In the genomic region with DNA sequence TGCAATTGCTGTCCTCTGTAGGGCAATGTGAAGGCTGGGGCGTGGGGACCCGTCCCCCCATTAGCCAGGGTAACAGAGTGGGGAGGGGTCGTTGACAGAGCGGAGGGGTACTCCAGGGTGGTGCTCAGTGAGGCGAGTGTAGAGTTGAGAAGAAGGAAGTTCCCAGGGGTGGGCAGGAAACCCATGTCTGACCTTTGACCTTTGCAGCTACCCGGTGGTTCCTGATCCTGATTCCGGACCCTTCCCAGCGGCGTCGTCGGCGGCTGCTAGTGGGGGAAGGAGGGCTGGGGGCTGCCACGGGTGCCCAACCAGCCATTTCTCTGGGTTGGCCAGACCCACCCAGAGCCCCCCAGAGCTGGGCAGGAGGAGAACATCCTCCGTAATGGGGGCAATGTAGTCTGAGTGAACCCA, we compare ENCODE assay signal across 24 cellular contexts. TPM values are rescaled to one million over a fixed set of nuclear protein-coding genes. Genes with fewer than 3 reads are reported as not detected.
DNase-seq lines count a peak whose midpoint lies in the region; ATAC-seq, FAIRE-seq and TF ChIP-seq lines count a peak whose summit lies in the region.
"Had no signal": no experiment of that assay in that cellular context is flagged by ENCODE, and none has a peak within 500 bp of the region (broad histone marks: within the 10 kb centered on the region; RNA-seq: fewer than 3 reads in every experiment).

No MANE protein-coding gene starts in this region.

- H3K4me3 Mint-ChIP-seq in H9: no peak overlapping the region
- peak overlapping the region in 1 of 2 donors; percentile 40 for H3K4me3 Mint-ChIP-seq in stimulated activated naive B cell treated with anti-CD40 and anti-IgM and Interleukin-4, amounts not matched to agents 10 μg/mL and 1 μg/mL and 100 μg/mL, for 72 hours
- H3K4me3 Mint-ChIP-seq: activated CD8-positive, alpha-beta memory T cell treated with anti-CD3 and anti-CD28 coated beads, Interleukin-2, amount 10 ng/mL, durations not matched to agents 7 days and 5 days; IgD-negative memory B cell; immature natural killer cell had no signal

- no peak overlapping the region for H3K27ac Mint-ChIP-seq in H9
- H3K27ac Mint-ChIP-seq in stimulated activated naive B cell treated with anti-CD40 and anti-IgM and Interleukin-4, amounts not matched to agents 10 μg/mL and 1 μg/mL and 100 μg/mL, for 72 hours: peak overlapping the region; percentile 44
- H3K27ac Mint-ChIP-seq: activated CD8-positive, alpha-beta memory T cell treated with anti-CD3 and anti-CD28 coated beads, Interleukin-2, amount 10 ng/mL, durations not matched to agents 7 days and 5 days had no signal

- H2BK120ac ChIP-seq in H9 (ENCODE audit: low read depth, low read length, poor library complexity, severe bottlenecking): no peak overlapping the region

- no peak for TF ChIP-seq RAD21 in GM12878 (IDR thresholded peaks at IDR 0.05; ENCODE audit: insufficient read depth, low read depth, low read length)

- no peak for TF ChIP-seq CTCF in H9 (conservative IDR thresholded peaks at IDR 0.05)
- TF ChIP-seq CTCF in GM12878 (IDR thresholded peaks at IDR 0.05 in 2 of 3, conservative IDR thresholded peaks at IDR 0.05 in 1 of 3; ENCODE audit: control insufficient read depth in 2 of 3, extremely low read depth in 1 of 3, insufficient read depth in 1 of 3, low read depth in 3 of 3, low read length in 3 of 3): no peak
- TF ChIP-seq CTCF in right lobe of liver (IDR thresholded peaks at IDR 0.05): no peak

- no peak overlapping the region for H4K5ac ChIP-seq in H9 (ENCODE audit: insufficient read length, low read depth, low read length)

- H3K27ac ChIP-seq in H9 (ENCODE audit: insufficient read length, low read depth, low read length) (no peak overlapping the region), GM12878 (ENCODE audit: control insufficient read depth, insufficient read depth) (no peak overlapping the region), right lobe of liver (no peak overlapping the region)
- H3K27ac ChIP-seq: epithelial cell of prostate, gastroesophageal sphincter, neutrophil, thyroid gland had no signal

- intact Hi-C loops in GM12878 (cut with micrococcal nuclease; ENCODE audit: unreplicated experiment) (no loop called here), right lobe of liver (cut with DNase I) (no loop called here)

- no peak overlapping the region for H3K18ac ChIP-seq in H9 (ENCODE audit: insufficient read length, low read depth, low read length)

- no peak for FAIRE-seq in GM12878 (lab: Jason Lieb, UNC)

- H3K79me2 ChIP-seq in H9 (ENCODE audit: insufficient read depth, low read length) (no peaks in the 10 kb centered on the region), GM12878 (ENCODE audit: control insufficient read depth, insufficient read depth, low read length) (no peaks in the 10 kb centered on the region)

- no peaks in the 10 kb centered on the region for H3K9me3 ChIP-seq in H9 (ENCODE audit: control insufficient read depth, low read depth, low read length)
- H3K9me3 ChIP-seq in GM12878 (replicated peaks; ENCODE audit: control insufficient read depth, insufficient read depth, low read length): no peaks in the 10 kb centered on the region; the same call in 2 of the 3 replicates
- H3K9me3 ChIP-seq in right lobe of liver: no peaks in the 10 kb centered on the region
- H3K9me3 ChIP-seq in MG63: peaks cover 4% of the 10 kb centered on the region; the same call in 1 of the 2 replicates
- H3K9me3 ChIP-seq: gastroesophageal sphincter, neutrophil, thyroid gland had no signal

- H3K27me3 ChIP-seq in H9 (ENCODE audit: insufficient read depth, low read length): no peaks in the 10 kb centered on the region
- H3K27me3 ChIP-seq in GM12878 (replicated peaks in 1 of 2; ENCODE audit: control insufficient read depth in 2 of 2, insufficient read depth in 2 of 2, low read length in 1 of 2): no peaks in the 10 kb centered on the region
- H3K27me3 ChIP-seq in right lobe of liver: no peaks in the 10 kb centered on the region
- H3K27me3 ChIP-seq in MG63: no peaks in the 10 kb centered on the region
- H3K27me3 ChIP-seq: thyroid gland had no signal

- BruUV-seq in GM12878 (replicated peaks; lab: Mats Ljungman, UMichigan): no TSS peak

- no peak overlapping the region for H3K56ac ChIP-seq in H9 (ENCODE audit: insufficient read length, low read depth, low read length)

- H2AFZ ChIP-seq in H9 (ENCODE audit: low read length) (no peak overlapping the region), GM12878 (ENCODE audit: control insufficient read depth, low read depth, low read length) (no peak overlapping the region)

- no peak for TF ChIP-seq EP300 in GM12878 (IDR thresholded peaks at IDR 0.05; ENCODE audit: borderline replicate concordance in 1 of 2, control insufficient read depth in 1 of 2, low read depth in 2 of 2, low read length in 2 of 2)

- H2BK12ac ChIP-seq in H9 (ENCODE audit: insufficient read length, low read depth, low read length): no peak overlapping the region

- no peak overlapping the region for H2BK5ac ChIP-seq in H9 (ENCODE audit: insufficient read length, low read length)

- H3K23ac ChIP-seq in H9 (ENCODE audit: insufficient read length, low read depth, low read length): no peak overlapping the region

- CTCF ChIA-PET in GM12878 (lab: Yijun Ruan, JAX): no interaction called here

- H4K8ac ChIP-seq in H9 (replicated peaks; ENCODE audit: insufficient read length, low read depth, low read length): no peak overlapping the region

- H2AK5ac ChIP-seq in H9 (ENCODE audit: insufficient read length, low read length): no peak overlapping the region

- no peak overlapping the region for H2BK20ac ChIP-seq in H9 (ENCODE audit: low read depth, low read length, poor library complexity, severe bottlenecking)

- peaks cover 2 to 9% (median 3%) of the 10 kb centered on the region in 3 experiments; a peak in 4 of 7 replicates for H3K36me3 Mint-ChIP-seq in H9 (ENCODE audit: insufficient read depth in 1 of 3, low read depth in 3 of 3)
- H3K36me3 Mint-ChIP-seq in stimulated activated naive B cell treated with anti-CD40 and anti-IgM and Interleukin-4, amounts not matched to agents 10 μg/mL and 1 μg/mL and 100 μg/mL, for 72 hours: peaks cover 4 to 8% of the 10 kb centered on the region in 2 donors
- H3K36me3 Mint-ChIP-seq: immature natural killer cell had no signal

- in situ Hi-C loops in GM12878 (cut with MboI): no loop called here

- DNase-seq in H9: peak; percentile 44
- DNase-seq in GM12878 (ENCODE audit: low read depth, low spot score): no peak
- no peak for DNase-seq in right lobe of liver
- no peak for DNase-seq in stimulated activated naive B cell treated with anti-CD40 and anti-IgM and Interleukin-4, amounts not matched to agents 10 μg/mL and 1 μg/mL and 100 μg/mL, for 72 hours
- DNase-seq in MG63: no peak
- DNase-seq in germinal center (ENCODE audit: low spot score): no peak
- DNase-seq: activated CD8-positive, alpha-beta memory T cell treated with anti-CD3 and anti-CD28 coated beads, Interleukin-2, amount 10 ng/mL, durations not matched to agents 7 days and 5 days; activated effector memory CD4-positive, alpha-beta T cell treated with anti-CD3 and anti-CD28 coated beads, Interleukin-2, amount 50 U/mL, for 16 hours; amniotic stem cell; DMS 273 treated with DMSO at 0.1 percent for 48 hours; immature natural killer cell; NCI-H1048; stimulated activated CD4-positive, alpha-beta T cell treated with anti-CD3 and anti-CD28 coated beads, Interleukin-4, amount 100 ng/mL, for 24 hours; thyroid gland had no signal

- H3K9ac ChIP-seq in H9 (ENCODE audit: extremely low read depth, insufficient read length, low read length) (no peak overlapping the region), GM12878 (ENCODE audit: control insufficient read depth, insufficient read depth, low read length) (no peak overlapping the region)

- POLR2A ChIA-PET in GM12878 (lab: Charles Lee): interaction anchor here (0.7 kb wide), 1 partner anchor 321 kb away, joined by 4 read pairs; no protein-coding TSS in a partner anchor

- H3K14ac ChIP-seq in H9 (ENCODE audit: insufficient read depth, low read length): no peak overlapping the region

- H3K4me2 ChIP-seq in H9 (ENCODE audit: insufficient read depth, insufficient read length, low read length) (no peak overlapping the region), GM12878 (ENCODE audit: control insufficient read depth, insufficient read depth) (no peak overlapping the region)

- RAD21 ChIA-PET in GM12878 (lab: Charles Lee; ENCODE audit: unreplicated experiment): no interaction called here

- H3K4ac ChIP-seq in H9 (ENCODE audit: low read depth, low read length): no peak overlapping the region

- no peak overlapping the region for H3K4me3 ChIP-seq in GM12878
- H3K4me3 ChIP-seq in right lobe of liver: no peak overlapping the region
- no peak overlapping the region for H3K4me3 ChIP-seq in MG63
- H3K4me3 ChIP-seq: gastroesophageal sphincter, lung, thyroid gland had no signal

- H3K36me3 ChIP-seq in GM12878 (ENCODE audit: control insufficient read depth in 2 of 2, insufficient read depth in 2 of 2, low read length in 1 of 2) (no peaks in the 10 kb centered on the region), right lobe of liver (no peaks in the 10 kb centered on the region), MG63 (no peaks in the 10 kb centered on the region)
- H3K36me3 ChIP-seq: gastroesophageal sphincter, neutrophil, thyroid gland had no signal

- SMC1A ChIA-PET in GM12878 (lab: Charles Lee; ENCODE audit: uncharacterized antibody, unreplicated experiment): interaction anchor here (0.9 kb wide), 1 partner anchor 32 kb away, joined by 3 read pairs; no protein-coding TSS in a partner anchor

- no peak overlapping the region for H3T11ph ChIP-seq in H9 (ENCODE audit: low read length)

- peaks cover 9 to 10% of the 10 kb centered on the region in 2 experiments; a peak in 4 of 5 replicates for H3K9me3 Mint-ChIP-seq in H9
- H3K9me3 Mint-ChIP-seq in stimulated activated naive B cell treated with anti-CD40 and anti-IgM and Interleukin-4, amounts not matched to agents 10 μg/mL and 1 μg/mL and 100 μg/mL, for 72 hours: peaks cover 0 to 3% of the 10 kb centered on the region in 2 donors

- no peak for ATAC-seq in GM12878
- peak; percentile 11 to 39 (median 20) for ATAC-seq in right lobe of liver
- ATAC-seq in stimulated activated naive B cell treated with anti-CD40 and anti-IgM and Interleukin-4, amounts not matched to agents 10 μg/mL and 1 μg/mL and 100 μg/mL, for 72 hours (replicated peaks): peak in 1 of 2 donors; percentile 44
- ATAC-seq in GM21825 (IDR thresholded peaks at IDR 0.05; ENCODE audit: unreplicated experiment): no peak
- ATAC-seq: activated CD4-positive, CD25-positive, alpha-beta regulatory T cell treated with anti-CD3 and anti-CD28 coated beads, Interleukin-2, amount 50 U/mL, for 24 hours; activated CD8-positive, alpha-beta memory T cell treated with anti-CD3 and anti-CD28 coated beads, Interleukin-2, amount 10 ng/mL, durations not matched to agents 7 days and 5 days; gastroesophageal sphincter had no signal

- no peaks in the 10 kb centered on the region for H3K23me2 ChIP-seq in H9 (ENCODE audit: insufficient read length, low read depth, low read length, poor library complexity, severe bottlenecking)

- no peak overlapping the region for H4K91ac ChIP-seq in H9 (ENCODE audit: insufficient read length, low read depth, low read length)

- H3K4me1 ChIP-seq in H9 (ENCODE audit: insufficient read depth, low read length) (no peaks in the 10 kb centered on the region; the same call in 1 of the 2 replicates), GM12878 (ENCODE audit: control insufficient read depth, insufficient read depth, low read length) (peaks cover 15% of the 10 kb centered on the region), right lobe of liver (peaks cover 0 to 4% (median 0%) of the 10 kb centered on the region in 4 donors)

- peaks cover 9 to 12% of the 10 kb centered on the region in 2 experiments for H3K4me1 Mint-ChIP-seq in H9
- peaks cover 18 to 45% of the 10 kb centered on the region in 2 donors for H3K4me1 Mint-ChIP-seq in stimulated activated naive B cell treated with anti-CD40 and anti-IgM and Interleukin-4, amounts not matched to agents 10 μg/mL and 1 μg/mL and 100 μg/mL, for 72 hours

- H3K79me1 ChIP-seq in H9 (ENCODE audit: insufficient read depth, low read depth, low read length, poor library complexity, severe bottlenecking): no peaks in the 10 kb centered on the region

- no peaks in the 10 kb centered on the region for H4K20me1 ChIP-seq in H9 (ENCODE audit: control insufficient read depth, insufficient read depth, insufficient read length)
- H4K20me1 ChIP-seq in GM12878 (ENCODE audit: control insufficient read depth, insufficient read depth): no peaks in the 10 kb centered on the region

- H3K27me3 Mint-ChIP-seq in H9 (ENCODE audit: low read depth): no peaks in the 10 kb centered on the region
- peaks cover 19 to 35% of the 10 kb centered on the region in 2 donors for H3K27me3 Mint-ChIP-seq in stimulated activated naive B cell treated with anti-CD40 and anti-IgM and Interleukin-4, amounts not matched to agents 10 μg/mL and 1 μg/mL and 100 μg/mL, for 72 hours

- no peak overlapping the region for H2BK15ac ChIP-seq in H9 (ENCODE audit: low read depth, low read length)

- TF ChIP-seq POLR2A in GM12878 (IDR thresholded peaks at IDR 0.05; ENCODE audit: low read depth, low read length) (no peak), right lobe of liver (IDR thresholded peaks at IDR 0.05) (no peak)

- WGBS in H9 (ENCODE audit: extremely low coverage, insufficient read length, low lambda C conversion rate): no CpG with 5 or more reads among the region's 14 CpGs
- WGBS in GM12878 (ENCODE audit: insufficient coverage, insufficient replicate concordance, low lambda C conversion rate, missing lambda C conversion rate): 51% methylated on average over 14 of the region's 14 CpGs
- WGBS in right lobe of liver (ENCODE audit: insufficient coverage, low coverage, low lambda C conversion rate, missing lambda C conversion rate): 39% methylated on average over 4 of the region's 14 CpGs

RNA-seq across cellular contexts. Expression of gene PLVAP, which starts 2.1 kb away (rescaled TPM):
- not detected in 2 replicates for total RNA-seq in H9 (2021)
- total RNA-seq in GM12878 (2013; cell fraction: nucleolus; rRNA removed): 1.1 and 1.7 TPM in 2 replicates
- 0.06 TPM in 1 of 2 replicates, not detected in the other for total RNA-seq in GM12878 (2014; rRNA removed)
- total RNA-seq in GM12878 (2014; rRNA removed; fragmentation: Illumina TruSeq; extraction: Trizol): 0.18 TPM in 1 of 2 replicates, not detected in the other
- 0.08 and 0.54 TPM in 2 replicates for total RNA-seq in GM12878 (2021)
- polyA plus RNA-seq in GM12878 (2011; ENCODE audit: low read depth): not detected
- 0.05 TPM in 1 of 2 replicates, not detected in the other for polyA plus RNA-seq in GM12878 (2011; rRNA removed)
- polyA plus RNA-seq in GM12878 (2011; cell fraction: cytosol; rRNA removed): 0.01 and 0.05 TPM in 2 replicates
- 0.31 and 0.39 TPM in 2 replicates for polyA plus RNA-seq in GM12878 (2011; cell fraction: nucleus; rRNA removed)
- 0.21 and 0.23 TPM in 2 replicates for polyA plus RNA-seq in GM12878 (2012)
- 0.04 TPM in 1 of 2 replicates, not detected in the other for polyA plus RNA-seq in GM12878 (2014; fragmentation: Illumina TruSeq; extraction: Trizol)
- polyA plus RNA-seq in GM12878 (2014; fragmentation: Nextera tagmentation; extraction: Ambion mirVana): not detected
- 0.03 and 0.41 TPM in 2 replicates for polyA plus RNA-seq in GM12878 (2014; rRNA removed)
- not detected for polyA plus RNA-seq in GM12878 (2016; fragmentation: Nextera tagmentation; extraction: Ambion mirVana)
- polyA minus RNA-seq in GM12878 (2011; rRNA and poly(A)+ RNA removed): not detected in 2 replicates
- not detected in 2 replicates for polyA minus RNA-seq in GM12878 (2011; cell fraction: cytosol; rRNA and poly(A)+ RNA removed)
- not detected in 2 replicates for polyA minus RNA-seq in GM12878 (2011; cell fraction: nucleus; rRNA and poly(A)+ RNA removed)
- total RNA-seq in right lobe of liver: 10 to 100 TPM in 1 of 6 experiments, 1 to 10 TPM in 4, under 1 TPM in 1; 0.78 to 16.6 (median 4.1) TPM
- not detected in 2 replicates for total RNA-seq in MG63 (2014; rRNA removed; shearing (Covaris generic); ENCODE audit: low replicate concordance)
- total RNA-seq: activated CD8-positive, alpha-beta memory T cell treated with anti-CD3 and anti-CD28 coated beads, Interleukin-2, amount 10 ng/mL, durations not matched to agents 7 days and 5 days; RPMI7951 had no signal
- polyA plus RNA-seq: BJ, IgD-negative memory B cell, immature natural killer cell had no signal

RNA-seq across cellular contexts. Expression of gene CCDC194, which starts 14.8 kb away (rescaled TPM):
- 0.68 and 0.75 TPM in 2 replicates for total RNA-seq in H9 (2021)
- 10.3 and 11.9 TPM in 2 replicates for total RNA-seq in GM12878 (2013; cell fraction: nucleolus; rRNA removed)
- total RNA-seq in GM12878 (2014; rRNA removed): 1.1 and 1.3 TPM in 2 replicates
- 1.3 and 1.7 TPM in 2 replicates for total RNA-seq in GM12878 (2014; rRNA removed; fragmentation: Illumina TruSeq; extraction: Trizol)
- total RNA-seq in GM12878 (2021): 1.7 and 3.0 TPM in 2 replicates
- polyA plus RNA-seq in GM12878 (2011; ENCODE audit: low read depth): not detected
- polyA plus RNA-seq in GM12878 (2011; rRNA removed): 0.24 and 0.87 TPM in 2 replicates
- polyA plus RNA-seq in GM12878 (2011; cell fraction: cytosol; rRNA removed): 0.45 and 0.52 TPM in 2 replicates
- polyA plus RNA-seq in GM12878 (2011; cell fraction: nucleus; rRNA removed): 3.8 and 5.1 TPM in 2 replicates
- polyA plus RNA-seq in GM12878 (2012): 1.8 and 2.2 TPM in 2 replicates
- 0.72 and 0.86 TPM in 2 replicates for polyA plus RNA-seq in GM12878 (2014; fragmentation: Illumina TruSeq; extraction: Trizol)
- polyA plus RNA-seq in GM12878 (2014; fragmentation: Nextera tagmentation; extraction: Ambion mirVana): under 1 TPM; 0.07 to 0.21 TPM
- 2.9 and 3.4 TPM in 2 replicates for polyA plus RNA-seq in GM12878 (2014; rRNA removed)
- polyA plus RNA-seq in GM12878 (2016; fragmentation: Nextera tagmentation; extraction: Ambion mirVana): 1 to 10 TPM in 1 of 2 experiments, under 1 TPM in 1; 0.78 to 1.1 TPM
- 0.59 and 1.5 TPM in 2 replicates for polyA minus RNA-seq in GM12878 (2011; rRNA and poly(A)+ RNA removed)
- not detected in 2 replicates for polyA minus RNA-seq in GM12878 (2011; cell fraction: cytosol; rRNA and poly(A)+ RNA removed)
- 1.9 and 2.3 TPM in 2 replicates for polyA minus RNA-seq in GM12878 (2011; cell fraction: nucleus; rRNA and poly(A)+ RNA removed)
- 1 to 10 TPM in 1 of 6 experiments, under 1 TPM in 3, not detected in 2; 0.26 to 1.2 (median 0.36) TPM for total RNA-seq in right lobe of liver
- total RNA-seq in MG63 (2014; rRNA removed; shearing (Covaris generic); ENCODE audit: low replicate concordance): not detected in 2 replicates
- total RNA-seq: cerebellum, gastroesophageal sphincter, RPMI7951, thyroid gland had no signal
- polyA plus RNA-seq: BJ, IgD-negative memory B cell had no signal

RNA-seq across cellular contexts. Expression of gene BST2, which starts 26.2 kb away (rescaled TPM):
- total RNA-seq in H9 (2021) (60.7 and 63.3 TPM in 2 replicates), GM12878 (2014; rRNA removed) (248 and 257 TPM in 2 replicates), GM12878 (2014; rRNA removed; fragmentation: Illumina TruSeq; extraction: Trizol) (161 and 175 TPM in 2 replicates), GM12878 (2021) (271 and 278 TPM in 2 replicates), right lobe of liver (100 to 1,000 TPM in 3 of 6 experiments, 10 to 100 TPM in 3; 78.2 to 157 (median 96.2) TPM)
- total RNA-seq in GM12878 (2013; cell fraction: nucleolus; rRNA removed): 58.0 and 65.1 TPM in 2 replicates
- polyA plus RNA-seq in GM12878 (2011; ENCODE audit: low read depth): 451 TPM
- polyA plus RNA-seq in GM12878 (2011; rRNA removed) (210 and 301 TPM in 2 replicates), GM12878 (2014; fragmentation: Illumina TruSeq; extraction: Trizol) (62.4 and 198 TPM in 2 replicates), GM12878 (2014; fragmentation: Nextera tagmentation; extraction: Ambion mirVana) (100 to 1,000 TPM in 1 of 2 experiments, 10 to 100 TPM in 1; 16.6 to 111 TPM), GM12878 (2014; rRNA removed) (329 and 331 TPM in 2 replicates), GM12878 (2016; fragmentation: Nextera tagmentation; extraction: Ambion mirVana) (100 to 1,000 TPM; 335 to 372 TPM)
- 363 and 467 TPM in 2 replicates for polyA plus RNA-seq in GM12878 (2011; cell fraction: cytosol; rRNA removed)
- 154 and 173 TPM in 2 replicates for polyA plus RNA-seq in GM12878 (2011; cell fraction: nucleus; rRNA removed)
- polyA plus RNA-seq in GM12878 (2012): 323 and 354 TPM in 2 replicates
- polyA minus RNA-seq in GM12878 (2011; rRNA and poly(A)+ RNA removed): 103 and 187 TPM in 2 replicates
- 52.8 and 53.2 TPM in 2 replicates for polyA minus RNA-seq in GM12878 (2011; cell fraction: cytosol; rRNA and poly(A)+ RNA removed)
- polyA minus RNA-seq in GM12878 (2011; cell fraction: nucleus; rRNA and poly(A)+ RNA removed): 56.9 and 83.2 TPM in 2 replicates
- 128 and 138 TPM in 2 replicates for total RNA-seq in MG63 (2014; rRNA removed; shearing (Covaris generic); ENCODE audit: low replicate concordance)

RNA-seq across cellular contexts. Expression of gene MVB12A, which starts 40.6 kb away (rescaled TPM):
- 49.7 and 50.4 TPM in 2 replicates for total RNA-seq in H9 (2021)
- 33.7 and 36.0 TPM in 2 replicates for total RNA-seq in GM12878 (2013; cell fraction: nucleolus; rRNA removed)
- total RNA-seq in GM12878 (2014; rRNA removed): 37.7 and 47.6 TPM in 2 replicates
- total RNA-seq in GM12878 (2014; rRNA removed; fragmentation: Illumina TruSeq; extraction: Trizol): 15.3 and 18.0 TPM in 2 replicates
- total RNA-seq in GM12878 (2021): 41.2 and 46.3 TPM in 2 replicates
- polyA plus RNA-seq in GM12878 (2011; ENCODE audit: low read depth): 7.3 TPM
- polyA plus RNA-seq in GM12878 (2011; rRNA removed): 7.9 and 16.8 TPM in 2 replicates
- polyA plus RNA-seq in GM12878 (2011; cell fraction: cytosol; rRNA removed): 27.1 and 35.7 TPM in 2 replicates
- polyA plus RNA-seq in GM12878 (2011; cell fraction: nucleus; rRNA removed): 37.6 and 43.4 TPM in 2 replicates
- 23.0 and 25.9 TPM in 2 replicates for polyA plus RNA-seq in GM12878 (2012)
- 7.6 and 16.9 TPM in 2 replicates for polyA plus RNA-seq in GM12878 (2014; fragmentation: Illumina TruSeq; extraction: Trizol)
- polyA plus RNA-seq in GM12878 (2014; fragmentation: Nextera tagmentation; extraction: Ambion mirVana): 1 to 10 TPM; 1.2 to 2.6 TPM
- polyA plus RNA-seq in GM12878 (2014; rRNA removed): 46.7 and 47.5 TPM in 2 replicates
- polyA plus RNA-seq in GM12878 (2016; fragmentation: Nextera tagmentation; extraction: Ambion mirVana): 10 to 100 TPM; 34.7 to 40.9 TPM
- polyA minus RNA-seq in GM12878 (2011; rRNA and poly(A)+ RNA removed): 8.9 and 21.1 TPM in 2 replicates
- polyA minus RNA-seq in GM12878 (2011; cell fraction: cytosol; rRNA and poly(A)+ RNA removed): 9.4 and 12.3 TPM in 2 replicates
- 13.5 and 20.1 TPM in 2 replicates for polyA minus RNA-seq in GM12878 (2011; cell fraction: nucleus; rRNA and poly(A)+ RNA removed)
- 10 to 100 TPM; 13.5 to 38.0 (median 15.8) TPM for total RNA-seq in right lobe of liver
- 28.8 and 78.4 TPM in 2 replicates for total RNA-seq in MG63 (2014; rRNA removed; shearing (Covaris generic); ENCODE audit: low replicate concordance)

RNA-seq across cellular contexts. Expression of gene GTPBP3, which starts 41.9 kb away (rescaled TPM):
- total RNA-seq in H9 (2021) (62.9 and 71.3 TPM in 2 replicates), GM12878 (2014; rRNA removed) (22.6 and 22.8 TPM in 2 replicates), GM12878 (2014; rRNA removed; fragmentation: Illumina TruSeq; extraction: Trizol) (6.4 and 7.1 TPM in 2 replicates), GM12878 (2021) (38.5 and 46.8 TPM in 2 replicates), right lobe of liver (10 to 100 TPM; 10.3 to 23.6 (median 13.6) TPM)
- total RNA-seq in GM12878 (2013; cell fraction: nucleolus; rRNA removed): 36.4 and 46.2 TPM in 2 replicates
- polyA plus RNA-seq in GM12878 (2011; ENCODE audit: low read depth): 4.3 TPM
- polyA plus RNA-seq in GM12878 (2011; rRNA removed) (6.6 and 8.2 TPM in 2 replicates), GM12878 (2014; fragmentation: Illumina TruSeq; extraction: Trizol) (6.1 and 8.1 TPM in 2 replicates), GM12878 (2014; fragmentation: Nextera tagmentation; extraction: Ambion mirVana) (1 to 10 TPM; 2.9 to 4.1 TPM), GM12878 (2014; rRNA removed) (42.7 and 57.2 TPM in 2 replicates), GM12878 (2016; fragmentation: Nextera tagmentation; extraction: Ambion mirVana) (10 to 100 TPM; 26.3 to 28.8 TPM)
- polyA plus RNA-seq in GM12878 (2011; cell fraction: cytosol; rRNA removed): 9.4 and 16.0 TPM in 2 replicates
- 32.5 and 50.6 TPM in 2 replicates for polyA plus RNA-seq in GM12878 (2011; cell fraction: nucleus; rRNA removed)
- polyA plus RNA-seq in GM12878 (2012): 14.5 and 21.6 TPM in 2 replicates
- 4.8 and 8.8 TPM in 2 replicates for polyA minus RNA-seq in GM12878 (2011; rRNA and poly(A)+ RNA removed)
- 11.6 and 12.7 TPM in 2 replicates for polyA minus RNA-seq in GM12878 (2011; cell fraction: cytosol; rRNA and poly(A)+ RNA removed)
- polyA minus RNA-seq in GM12878 (2011; cell fraction: nucleus; rRNA and poly(A)+ RNA removed): 36.8 and 44.5 TPM in 2 replicates
- total RNA-seq in MG63 (2014; rRNA removed; shearing (Covaris generic); ENCODE audit: low replicate concordance): 23.2 and 25.7 TPM in 2 replicates

Comparison
In these comparisons a context has a peak if more than half of its experiments do, and no peak if none do; other contexts are left out.
1. ATAC-seq: peak in right lobe of liver (4 of 4); none in GM12878 (single experiment) and GM21825 (single experiment).